Comparison of ENCODE assay signal across 21 cellular contexts in genomic region chr2:29063056-29063455, GRCh38. TPM values are rescaled to one million over a fixed set of nuclear protein-coding genes. Genes with fewer than 3 reads are reported as not detected.
DNase-seq lines count a peak whose midpoint lies in the region; ATAC-seq, FAIRE-seq and TF ChIP-seq lines count a peak whose summit lies in the region.
"Had no signal": no experiment of that assay in that cellular context is flagged by ENCODE, and none has a peak within 500 bp of the region (broad histone marks: within the 10 kb centered on the region; RNA-seq: fewer than 3 reads in every experiment).

No MANE protein-coding gene starts in this region.

- H3K4me2 ChIP-seq in astrocyte (ENCODE audit: low read length) (peak overlapping the region; percentile 68), fibroblast of lung (ENCODE audit: extremely low read depth, insufficient read depth, low read length) (peak overlapping the region; percentile 79)
- H3K4me2 ChIP-seq: BLaER1 had no signal

- peak in 1 of 2 donors; percentile 49 for TF ChIP-seq POLR2A in thyroid gland (IDR thresholded peaks at IDR 0.05)

- no peaks in the 10 kb centered on the region for H3K36me3 ChIP-seq in astrocyte (ENCODE audit: insufficient read depth, low read length)
- no peaks in the 10 kb centered on the region for H3K36me3 ChIP-seq in fibroblast of lung (ENCODE audit: control insufficient read depth, insufficient read depth, low read length)
- H3K36me3 ChIP-seq in thyroid gland, result no peaks in the 10 kb centered on the region
- H3K36me3 ChIP-seq: BLaER1 had no signal

- no peak for TF ChIP-seq CTCF in astrocyte (IDR thresholded peaks at IDR 0.05; ENCODE audit: insufficient read depth, low read depth, low read length)
- no peak for TF ChIP-seq CTCF in fibroblast of lung (conservative IDR thresholded peaks at IDR 0.05 in 1 of 2, IDR thresholded peaks at IDR 0.05 in 1 of 2; ENCODE audit: low read depth in 1 of 2, low read length in 2 of 2)
- no peak for TF ChIP-seq CTCF in nephron (IDR thresholded peaks at IDR 0.05; ENCODE audit: unreplicated experiment in 3 of 3)
- TF ChIP-seq CTCF in thyroid gland (IDR thresholded peaks at IDR 0.05), result no peak

- FAIRE-seq in astrocyte (lab: Jason Lieb, UNC), result no peak
- FAIRE-seq: GM12891 had no signal

- no peaks in the 10 kb centered on the region for H3K9me3 ChIP-seq in astrocyte (ENCODE audit: insufficient read depth, low read depth, low read length)
- no peaks in the 10 kb centered on the region for H3K9me3 ChIP-seq in fibroblast of lung (ENCODE audit: control insufficient read depth, insufficient read depth, low read depth, low read length)
- no peaks in the 10 kb centered on the region for H3K9me3 ChIP-seq in thyroid gland
- H3K9me3 ChIP-seq: BLaER1 had no signal

- H3K4me1 ChIP-seq in astrocyte (ENCODE audit: insufficient read depth, low read length), result peaks cover 12% of the 10 kb centered on the region
- no peaks in the 10 kb centered on the region for H3K4me1 ChIP-seq in fibroblast of lung (ENCODE audit: control insufficient read depth, extremely low read depth, insufficient read depth, low read length)
- peaks cover 23 to 43% of the 10 kb centered on the region in 2 donors for H3K4me1 ChIP-seq in thyroid gland
- H3K4me1 ChIP-seq: BLaER1 had no signal

- H3K79me2 ChIP-seq in astrocyte (ENCODE audit: insufficient read depth, low read length) (no peaks in the 10 kb centered on the region), fibroblast of lung (ENCODE audit: control insufficient read depth, insufficient read depth, low read length) (no peaks in the 10 kb centered on the region)

- H3K9me3 Mint-ChIP-seq in astrocyte (ENCODE audit: unreplicated experiment), result no peaks in the 10 kb centered on the region
- H3K9me3 Mint-ChIP-seq in nephron, result no peaks in the 10 kb centered on the region
- H3K9me3 Mint-ChIP-seq: activated B cell treated with CpG ODN at 0.5 μM for 24 hours; activated naive CD8-positive, alpha-beta T cell treated with anti-CD3 and anti-CD28 coated beads, Interleukin-2, amount 50 U/mL, for 24 hours; activated T-helper 1 cell treated with anti-CD3 and anti-CD28 coated beads, Interleukin-12 subunit alpha, Interleukin-12 subunit beta, Interleukin-2, Interleukin-4 antibody, amounts not matched to agents 30 ng/mL and 10 ng/mL and 1 ng/mL, durations not matched to agents 14 hours and 24 hours and 36 hours; memory B cell had no signal

- no peak overlapping the region for H2AFZ ChIP-seq in astrocyte (ENCODE audit: low read depth, low read length)
- no peak overlapping the region for H2AFZ ChIP-seq in fibroblast of lung (ENCODE audit: low read length)

- WGBS in thyroid gland, 2 donors, result 46 to 64% methylated on average over 6 of the region's 6 CpGs

- no peak overlapping the region for H3K4me3 ChIP-seq in astrocyte (ENCODE audit: insufficient read depth, low read depth, low read length)
- no peak overlapping the region for H3K4me3 ChIP-seq in fibroblast of lung (replicated peaks in 1 of 4; ENCODE audit: control extremely low read depth in 1 of 4, insufficient read depth in 1 of 4, low read depth in 3 of 4, low read length in 4 of 4)
- no peak overlapping the region for H3K4me3 ChIP-seq in thyroid gland (replicated peaks in 1 of 3)
- H3K4me3 ChIP-seq: BLaER1 had no signal

- intact Hi-C loops in thyroid gland (cut with DNase I), result no loop called here

- ATAC-seq in GM21576 (IDR thresholded peaks at IDR 0.05; ENCODE audit: unreplicated experiment), result no peak
- ATAC-seq: activated naive CD8-positive, alpha-beta T cell treated with anti-CD3 and anti-CD28 coated beads, Interleukin-2, amount 50 U/mL, for 24 hours; T-helper 17 cell had no signal

- no peaks in the 10 kb centered on the region for H3K27me3 ChIP-seq in astrocyte (ENCODE audit: insufficient read depth, low read length)
- H3K27me3 ChIP-seq in fibroblast of lung (ENCODE audit: control insufficient read depth, insufficient read depth, low read length), result peaks cover 3% of the 10 kb centered on the region
- no peaks in the 10 kb centered on the region for H3K27me3 ChIP-seq in thyroid gland
- H3K27me3 ChIP-seq: BLaER1 had no signal

- H3K4me1 Mint-ChIP-seq in astrocyte (ENCODE audit: low read depth, unreplicated experiment), result peaks cover 6% of the 10 kb centered on the region
- peaks cover 76% of the 10 kb centered on the region for H3K4me1 Mint-ChIP-seq in nephron
- H3K4me1 Mint-ChIP-seq: activated B cell treated with CpG ODN at 0.5 μM for 24 hours, memory B cell had no signal

- peaks cover 16% of the 10 kb centered on the region for H3K27me3 Mint-ChIP-seq in astrocyte (ENCODE audit: low read depth, unreplicated experiment)
- H3K27me3 Mint-ChIP-seq in nephron (ENCODE audit: low read depth), result no peaks in the 10 kb centered on the region
- H3K27me3 Mint-ChIP-seq: activated B cell treated with CpG ODN at 0.5 μM for 24 hours; activated naive CD8-positive, alpha-beta T cell treated with anti-CD3 and anti-CD28 coated beads, Interleukin-2, amount 50 U/mL, for 24 hours; memory B cell; T-helper 17 cell had no signal

- H3K27ac ChIP-seq in astrocyte (ENCODE audit: low read depth, low read length) (no peak overlapping the region), fibroblast of lung (ENCODE audit: insufficient read depth, low read length) (no peak overlapping the region), thyroid gland (peak overlapping the region; percentile 78 to 84 (median 82))
- H3K27ac ChIP-seq: BLaER1 had no signal

- DNase-seq in astrocyte (ENCODE audit: low read depth) (no peak), fibroblast of lung (ENCODE audit: low read depth in 2 of 2) (no peak), thyroid gland (peak; percentile 89 to 94), NCI-H1694 (lab: John Stamatoyannopoulos, UW) (no peak), D341Med (ENCODE audit: low spot score) (no peak)
- DNase-seq: activated B cell treated with CpG ODN at 0.5 μM for 24 hours; activated CD8-positive, alpha-beta memory T cell treated with anti-CD3 and anti-CD28 coated beads for 24 hours; activated naive CD8-positive, alpha-beta T cell treated with anti-CD3 and anti-CD28 coated beads, Interleukin-2, amount 50 U/mL, for 24 hours; foreskin melanocyte; GF-D8; NCI-H187 treated with DMSO at 0.1 percent for 48 hours; SHP77 treated with DMSO at 0.1 percent for 48 hours; stimulated activated CD4-positive, alpha-beta T cell treated with anti-CD3 and anti-CD28 coated beads, Interleukin-1b, Interleukin-23, amount 100 ng/mL, for 48 hours; T-helper 17 cell had no signal

- H3K9ac ChIP-seq in astrocyte (ENCODE audit: low read length) (no peak overlapping the region), fibroblast of lung (ENCODE audit: insufficient read depth, low read length) (no peak overlapping the region)
- H3K9ac ChIP-seq: BLaER1 had no signal

- no peaks in the 10 kb centered on the region for H3K36me3 Mint-ChIP-seq in astrocyte (ENCODE audit: low read depth, unreplicated experiment)
- H3K36me3 Mint-ChIP-seq in nephron (ENCODE audit: low read depth), result no peaks in the 10 kb centered on the region
- H3K36me3 Mint-ChIP-seq: memory B cell had no signal

- no peak overlapping the region for H3K4me3 Mint-ChIP-seq in astrocyte (ENCODE audit: unreplicated experiment)
- peak overlapping the region in 2 of 3 experiments; percentile 12 to 67 for H3K4me3 Mint-ChIP-seq in nephron
- H3K4me3 Mint-ChIP-seq: activated B cell treated with CpG ODN at 0.5 μM for 24 hours; activated naive CD8-positive, alpha-beta T cell treated with anti-CD3 and anti-CD28 coated beads, Interleukin-2, amount 50 U/mL, for 24 hours; activated T-helper 1 cell treated with anti-CD3 and anti-CD28 coated beads, Interleukin-12 subunit alpha, Interleukin-12 subunit beta, Interleukin-2, Interleukin-4 antibody, amounts not matched to agents 30 ng/mL and 10 ng/mL and 1 ng/mL, durations not matched to agents 14 hours and 24 hours and 36 hours; memory B cell; T-helper 17 cell had no signal

- no peak overlapping the region for H3K27ac Mint-ChIP-seq in astrocyte (ENCODE audit: unreplicated experiment)
- peak overlapping the region in 2 of 3 experiments; percentile 77 to 95 for H3K27ac Mint-ChIP-seq in nephron
- H3K27ac Mint-ChIP-seq: activated B cell treated with CpG ODN at 0.5 μM for 24 hours; activated naive CD8-positive, alpha-beta T cell treated with anti-CD3 and anti-CD28 coated beads, Interleukin-2, amount 50 U/mL, for 24 hours; activated T-helper 1 cell treated with anti-CD3 and anti-CD28 coated beads, Interleukin-12 subunit alpha, Interleukin-12 subunit beta, Interleukin-2, Interleukin-4 antibody, amounts not matched to agents 30 ng/mL and 10 ng/mL and 1 ng/mL, durations not matched to agents 14 hours and 24 hours and 36 hours; memory B cell; T-helper 17 cell had no signal

- no peaks in the 10 kb centered on the region for H4K20me1 ChIP-seq in astrocyte (ENCODE audit: insufficient read depth, low read length)
- H4K20me1 ChIP-seq in fibroblast of lung (ENCODE audit: control insufficient read depth, extremely low read depth, insufficient read depth, low read length), result no peaks in the 10 kb centered on the region
- H4K20me1 ChIP-seq: BLaER1 had no signal

RNA-seq across cellular contexts. Expression of gene PCARE, which starts 11.3 kb away (rescaled TPM):
- total RNA-seq in astrocyte (not detected in 2 replicates), fibroblast of lung (under 0.01 TPM in 1 of 2 replicates, not detected in the other), thyroid gland (under 1 TPM in 1 of 4 donors, not detected in 3; 0.11 TPM)
- not detected in 2 replicates for polyA plus RNA-seq in fibroblast of lung
- not detected in 2 replicates for polyA plus RNA-seq in fibroblast of lung (2012)
- polyA minus RNA-seq in fibroblast of lung (ENCODE audit: low replicate concordance), result not detected in 2 replicates
- total RNA-seq: activated B cell treated with CpG ODN at 0.5 μM for 24 hours; activated T-helper 1 cell treated with anti-CD3 and anti-CD28 coated beads, Interleukin-12 subunit alpha, Interleukin-12 subunit beta, Interleukin-2, Interleukin-4 antibody, amounts not matched to agents 30 ng/mL and 10 ng/mL and 1 ng/mL, durations not matched to agents 14 hours and 24 hours and 36 hours; T-helper 17 cell had no signal
- polyA plus RNA-seq: neural cell had no signal

RNA-seq across cellular contexts. Expression of gene CLIP4, which starts 52.2 kb away (rescaled TPM):
- total RNA-seq in astrocyte, result 14.7 and 18.4 TPM in 2 replicates
- 123 and 127 TPM in 2 replicates for total RNA-seq in fibroblast of lung
- 39.9 and 40.3 TPM in 2 replicates for polyA plus RNA-seq in fibroblast of lung
- 23.5 and 27.5 TPM in 2 replicates for polyA plus RNA-seq in fibroblast of lung (2012)
- polyA minus RNA-seq in fibroblast of lung (ENCODE audit: low replicate concordance), result 14.3 and 25.0 TPM in 2 replicates
- 100 to 1,000 TPM; 148 to 398 (median 222) TPM for total RNA-seq in thyroid gland

Comparison
In these comparisons a context has a peak if more than half of its experiments do, and no peak if none do; other contexts are left out.
1. DNase-seq: peak in thyroid gland (2 of 2); none in astrocyte (single experiment), fibroblast of lung (0 of 2), NCI-H1694 (single experiment) and D341Med (single experiment).
2. H3K27ac ChIP-seq: peak in thyroid gland (3 of 3); none in astrocyte (single experiment) and fibroblast of lung (single experiment).